In the genomic region with DNA sequence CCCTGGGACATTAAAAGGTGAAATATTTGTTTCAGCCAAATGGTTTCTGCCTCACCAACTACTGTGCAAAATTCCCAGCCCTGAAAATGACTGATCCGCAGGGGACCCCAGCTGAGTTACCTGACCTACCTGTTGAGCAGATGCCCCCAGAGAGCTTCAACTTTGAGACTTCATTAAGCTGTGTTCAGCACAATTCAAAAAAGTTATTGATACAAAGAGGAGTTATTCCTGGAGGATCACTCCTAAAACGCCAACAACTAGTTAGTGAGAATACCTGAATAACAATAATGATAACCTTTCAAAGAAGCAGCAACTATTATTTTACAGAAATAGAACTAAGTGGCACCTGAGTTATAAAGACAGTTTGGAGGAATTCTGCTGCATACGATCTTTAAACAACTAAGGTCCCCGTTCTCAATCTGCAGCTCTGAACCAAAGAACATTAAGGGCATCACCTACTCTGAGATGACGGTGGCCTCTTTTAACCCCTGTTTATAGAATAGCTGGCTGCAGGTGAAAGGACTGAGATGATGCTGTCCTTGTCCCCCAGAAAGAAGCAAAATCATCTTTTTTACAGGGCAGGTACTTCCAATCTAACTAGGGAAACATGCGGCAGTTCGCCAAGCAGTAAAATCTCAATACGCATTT, we compare ENCODE assay signal across 8 cellular contexts. TPM values are rescaled to one million over a fixed set of nuclear protein-coding genes. Genes with fewer than 3 reads are reported as not detected.
DNase-seq lines count a peak whose midpoint lies in the region; TF ChIP-seq lines count a peak whose summit lies in the region.

No MANE protein-coding gene starts in this region.

- H3K4me1 ChIP-seq in suprapubic skin: no peaks in the 10 kb centered on the region

- no peaks in the 10 kb centered on the region for H3K36me3 Mint-ChIP-seq in activated T-cell treated with anti-CD3 and anti-CD28 coated beads, Interleukin-2, amount 50 U/mL, for 24 hours (ENCODE audit: low read depth)
- H3K36me3 Mint-ChIP-seq in activated CD4-positive, alpha-beta memory T cell treated with anti-CD3 and anti-CD28 coated beads, Interleukin-2, amount 10 ng/mL, durations not matched to agents 7 days and 5 days (ENCODE audit: low read depth): no peaks in the 10 kb centered on the region

- H3K27ac Mint-ChIP-seq in activated T-cell treated with anti-CD3 and anti-CD28 coated beads, Interleukin-2, amount 50 U/mL, for 24 hours: no peak overlapping the region
- no peak overlapping the region for H3K27ac Mint-ChIP-seq in activated CD4-positive, alpha-beta memory T cell treated with anti-CD3 and anti-CD28 coated beads, Interleukin-2, amount 10 ng/mL, durations not matched to agents 7 days and 5 days

- TF ChIP-seq POLR2A in suprapubic skin (IDR thresholded peaks at IDR 0.05): no peak

- H3K4me3 ChIP-seq in iPS-18c (ENCODE audit: insufficient read depth, low read depth, low read length): peak overlapping the region; percentile 49; the same call in 1 of the 2 replicates
- H3K4me3 ChIP-seq in suprapubic skin: peak overlapping the region; percentile 53

- 48% methylated on average over 8 of the region's 8 CpGs for WGBS in suprapubic skin

- CTCF ChIA-PET in activated CD4-positive, alpha-beta memory T cell treated with anti-CD3 and anti-CD28 coated beads, Interleukin-2, amount 10 ng/mL, durations not matched to agents 7 days and 5 days (lab: Charles Lee): no interaction called here

- H3K27ac ChIP-seq in suprapubic skin: no peak overlapping the region

- H3K4me3 Mint-ChIP-seq in activated T-cell treated with anti-CD3 and anti-CD28 coated beads, Interleukin-2, amount 50 U/mL, for 24 hours: peak overlapping the region; percentile 60
- peak overlapping the region; percentile 53 for H3K4me3 Mint-ChIP-seq in activated CD4-positive, alpha-beta memory T cell treated with anti-CD3 and anti-CD28 coated beads, Interleukin-2, amount 10 ng/mL, durations not matched to agents 7 days and 5 days

- no peaks in the 10 kb centered on the region for H3K9me3 Mint-ChIP-seq in activated T-cell treated with anti-CD3 and anti-CD28 coated beads, Interleukin-2, amount 50 U/mL, for 24 hours
- no peaks in the 10 kb centered on the region for H3K9me3 Mint-ChIP-seq in activated CD4-positive, alpha-beta memory T cell treated with anti-CD3 and anti-CD28 coated beads, Interleukin-2, amount 10 ng/mL, durations not matched to agents 7 days and 5 days

- no peak for DNase-seq in activated T-cell treated with anti-CD3 and anti-CD28 coated beads, Interleukin-2, amount 50 U/mL, for 24 hours
- DNase-seq in activated T-cell treated with anti-CD3 and anti-CD28 coated beads for 4 hours (no peak), suprapubic skin (ENCODE audit: low spot score in 2 of 2) (no peak), HUDEP-2 (lab: John Stamatoyannopoulos, UW; ENCODE audit: unreplicated experiment in 76 of 76) (no peak), ureter (ENCODE audit: low spot score) (no peak), NCI-H2107 treated with DMSO at 0.1 percent for 48 hours (lab: John Stamatoyannopoulos, UW; ENCODE audit: unreplicated experiment) (no peak)
- no peak for DNase-seq in activated CD4-positive, alpha-beta memory T cell treated with anti-CD3 and anti-CD28 coated beads, Interleukin-2, amount 10 ng/mL, durations not matched to agents 7 days and 5 days

- no peak for TF ChIP-seq EP300 in suprapubic skin (IDR thresholded peaks at IDR 0.05)

- peaks cover 55% of the 10 kb centered on the region for H3K27me3 Mint-ChIP-seq in activated T-cell treated with anti-CD3 and anti-CD28 coated beads, Interleukin-2, amount 50 U/mL, for 24 hours
- peaks cover 44% of the 10 kb centered on the region for H3K27me3 Mint-ChIP-seq in activated CD4-positive, alpha-beta memory T cell treated with anti-CD3 and anti-CD28 coated beads, Interleukin-2, amount 10 ng/mL, durations not matched to agents 7 days and 5 days

- H3K4me1 Mint-ChIP-seq in activated T-cell treated with anti-CD3 and anti-CD28 coated beads, Interleukin-2, amount 50 U/mL, for 24 hours (ENCODE audit: low read depth): peaks cover 17% of the 10 kb centered on the region
- H3K4me1 Mint-ChIP-seq in activated CD4-positive, alpha-beta memory T cell treated with anti-CD3 and anti-CD28 coated beads, Interleukin-2, amount 10 ng/mL, durations not matched to agents 7 days and 5 days: peaks cover 13% of the 10 kb centered on the region

- no peak for TF ChIP-seq CTCF in suprapubic skin (IDR thresholded peaks at IDR 0.05)

- H3K9me3 ChIP-seq in iPS-18c (ENCODE audit: control insufficient read depth, insufficient read depth, low read length) (no peaks in the 10 kb centered on the region), suprapubic skin (no peaks in the 10 kb centered on the region)

- H3K27me3 ChIP-seq in suprapubic skin: peaks cover 26% of the 10 kb centered on the region

- H3K36me3 ChIP-seq in suprapubic skin: no peaks in the 10 kb centered on the region

- POLR2A ChIA-PET in activated CD4-positive, alpha-beta memory T cell treated with anti-CD3 and anti-CD28 coated beads, Interleukin-2, amount 10 ng/mL, durations not matched to agents 7 days and 5 days (lab: Charles Lee): no interaction called here

RNA-seq across cellular contexts. Expression of gene GADL1, which starts 0.7 kb away (rescaled TPM):
- not detected for total RNA-seq in activated CD4-positive, alpha-beta memory T cell treated with anti-CD3 and anti-CD28 coated beads, Interleukin-2, amount 10 ng/mL, durations not matched to agents 7 days and 5 days
- total RNA-seq in suprapubic skin (not detected), ureter (0.10 TPM)
